8 cellular contexts compared by ENCODE assay signal in the genomic region with DNA sequence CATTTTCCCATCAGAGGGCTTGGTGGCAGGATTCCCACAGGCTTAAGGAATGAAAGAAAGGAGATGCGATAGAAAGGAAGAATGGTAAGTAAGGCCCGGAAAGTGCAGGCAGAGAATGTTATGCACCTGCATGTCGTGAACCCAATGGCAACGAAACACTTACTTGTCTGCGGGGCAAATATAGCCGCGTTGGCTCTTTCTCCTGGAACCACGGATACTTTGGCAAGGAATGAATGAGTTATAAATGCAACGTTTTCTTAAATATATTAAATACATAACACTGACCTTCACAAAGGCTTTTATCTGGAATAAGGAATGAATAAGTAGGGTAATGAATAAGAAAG.
DNase-seq lines count a peak whose midpoint lies in the region; ATAC-seq and TF ChIP-seq lines count a peak whose summit lies in the region.

No MANE protein-coding gene starts in this region.

- H3K9me3 ChIP-seq in SK-N-MC (ENCODE audit: low read depth, low read length) (no peaks in the 10 kb centered on the region), sigmoid colon (no peaks in the 10 kb centered on the region), adrenal gland (replicated peaks in 1 of 3) (no peaks in the 10 kb centered on the region)

- H3K36me3 ChIP-seq in SK-N-MC (ENCODE audit: insufficient read depth, low read length) (no peaks in the 10 kb centered on the region), sigmoid colon (no peaks in the 10 kb centered on the region), adrenal gland (replicated peaks in 1 of 2) (no peaks in the 10 kb centered on the region)

- TF ChIP-seq POLR2A in sigmoid colon (IDR thresholded peaks at IDR 0.05), result no peak
- no peak for TF ChIP-seq POLR2A in adrenal gland (IDR thresholded peaks at IDR 0.05)

- H3K4me3 ChIP-seq in SK-N-MC (peak overlapping the region; percentile 79), fibroblast of the aortic adventitia (ENCODE audit: low read depth, low read length) (peak overlapping the region; percentile 65), sigmoid colon (peak overlapping the region in 3 of 4 donors; percentile 62 to 65 (median 65)), adrenal gland (peak overlapping the region in 2 of 4 donors; percentile 10 to 92)

- peak overlapping the region; percentile 29; the same call in 1 of the 2 replicates for H3K27ac ChIP-seq in SK-N-MC
- H3K27ac ChIP-seq in sigmoid colon, result peak overlapping the region in 3 of 4 donors; percentile 70 to 78 (median 77)
- H3K27ac ChIP-seq in adrenal gland, result no peak overlapping the region

- intact Hi-C loops in sigmoid colon (cut with DNase I) (loop anchor here (2.0 to 5.0 kb wide), 2 partner anchors 342 to 678 kb away; no protein-coding TSS in a partner anchor), adrenal gland (cut with DNase I) (loop anchor here (2.0 to 10.0 kb wide), 4 partner anchors 260 to 608 kb away; a partner anchor contains a TSS)

- ATAC-seq in GM18511 (IDR thresholded peaks at IDR 0.05; ENCODE audit: unreplicated experiment) (peak; percentile 3), HG02970 (IDR thresholded peaks at IDR 0.05; ENCODE audit: low FRiP score, unreplicated experiment) (no peak)

- H3K27me3 ChIP-seq in sigmoid colon (no peaks in the 10 kb centered on the region), adrenal gland (no peaks in the 10 kb centered on the region)

- DNase-seq in SK-N-MC (ENCODE audit: low read depth, low spot score) (no peak), fibroblast of the aortic adventitia (ENCODE audit: low read depth) (no peak), sigmoid colon (no peak), adrenal gland (no peak), HUDEP-2 (lab: John Stamatoyannopoulos, UW; ENCODE audit: unreplicated experiment in 76 of 76) (no peak), cerebellum (ENCODE audit: low spot score) (no peak)

- H3K9ac ChIP-seq in SK-N-MC (ENCODE audit: insufficient read length), result no peak overlapping the region

- TF ChIP-seq EP300 in sigmoid colon (IDR thresholded peaks at IDR 0.05), result no peak

- 8 to 29% methylated on average over 9 of the region's 9 CpGs for WGBS in sigmoid colon, 2 donors
- WGBS in adrenal gland, 4 donors, result 10 to 14% (median 12%) methylated on average over 9 of the region's 9 CpGs

- TF ChIP-seq CTCF in fibroblast of the aortic adventitia (IDR thresholded peaks at IDR 0.05; ENCODE audit: insufficient read depth, low read length) (no peak), sigmoid colon (IDR thresholded peaks at IDR 0.05) (peak in 2 of 4 experiments; percentile 2 to 7), adrenal gland (IDR thresholded peaks at IDR 0.05) (peak in 2 of 6 experiments; percentile 24 to 34)

- peaks cover 0 to 58% (median 55%) of the 10 kb centered on the region in 4 donors for H3K4me1 ChIP-seq in sigmoid colon
- peaks cover 5 to 19% of the 10 kb centered on the region in 2 donors for H3K4me1 ChIP-seq in adrenal gland (replicated peaks in 1 of 2)

Comparison
In these comparisons a context has a peak if more than half of its experiments do, and no peak if none do; other contexts are left out.
1. H3K27ac ChIP-seq: peak in SK-N-MC (single experiment) and sigmoid colon (3 of 4); none in adrenal gland (0 of 5).